9 cellular contexts compared by ENCODE assay signal in genomic region chr12:65156366-65156831, GRCh38. TPM values are rescaled to one million over a fixed set of nuclear protein-coding genes. Genes with fewer than 3 reads are reported as not detected.
A peak's percentile ranks its signal among the peaks of the same experiment; 100 is the strongest.
DNase-seq lines count a peak whose midpoint lies in the region; ATAC-seq and TF ChIP-seq lines count a peak whose summit lies in the region.
"Had no signal": no experiment of that assay in that cellular context is flagged by ENCODE, and none has a peak within 500 bp of the region (broad histone marks: within the 10 kb centered on the region; RNA-seq: fewer than 3 reads in every experiment).

No MANE protein-coding gene starts in this region.

- DNase-seq in activated CD4-positive, CD25-positive, alpha-beta regulatory T cell treated with anti-CD3 and anti-CD28 coated beads, Interleukin-2, amount 50 U/mL, for 72 hours = no peak
- DNase-seq in NOMO-1 treated with DMSO at 0.1 percent for 48 hours (lab: John Stamatoyannopoulos, UW; ENCODE audit: unreplicated experiment) = peak; percentile 73
- DNase-seq in iris pigment epithelial cell (ENCODE audit: low read depth) = peak; percentile 29
- no peak for DNase-seq in NCI-H524 treated with DMSO at 0.1 percent for 48 hours (lab: John Stamatoyannopoulos, UW)
- DNase-seq in suprapubic skin (ENCODE audit: low spot score in 2 of 2) = no peak
- no peak for DNase-seq in stimulated activated CD4-positive, alpha-beta T cell treated with anti-CD3 and anti-CD28 coated beads, Interleukin-2, amount 100 ng/mL, for 24 hours

- TF ChIP-seq POLR2A in suprapubic skin (IDR thresholded peaks at IDR 0.05) = no peak

- 69% methylated on average over 2 of the region's 2 CpGs for WGBS in suprapubic skin

- H3K36me3 ChIP-seq in suprapubic skin = no peaks in the 10 kb centered on the region

- H3K4me3 ChIP-seq in suprapubic skin = no peak overlapping the region
- H3K4me3 ChIP-seq: lung had no signal

- no peak for TF ChIP-seq CTCF in suprapubic skin (IDR thresholded peaks at IDR 0.05)

- ATAC-seq in activated CD4-positive, CD25-positive, alpha-beta regulatory T cell treated with anti-CD3 and anti-CD28 coated beads, Interleukin-2, amount 50 U/mL, for 24 hours = peak; percentile 85 to 86
- ATAC-seq in HG02798 (IDR thresholded peaks at IDR 0.05; ENCODE audit: poor library complexity, unreplicated experiment) = peak; percentile 93

- H3K27ac ChIP-seq in suprapubic skin = no peak overlapping the region

- H3K27me3 ChIP-seq in suprapubic skin = peaks cover 11% of the 10 kb centered on the region

- H3K4me1 ChIP-seq in suprapubic skin = no peaks in the 10 kb centered on the region

- H3K9me3 ChIP-seq in suprapubic skin = no peaks in the 10 kb centered on the region

- TF ChIP-seq EP300 in suprapubic skin (IDR thresholded peaks at IDR 0.05) = no peak

RNA-seq across cellular contexts. Expression of gene LEMD3, which starts 13.0 kb away (rescaled TPM):
- 10 to 100 TPM; 24.8 to 44.6 (median 37.4) TPM for total RNA-seq in suprapubic skin

RNA-seq across cellular contexts. Expression of gene WIF1, which starts 35.3 kb away (rescaled TPM):
- total RNA-seq in suprapubic skin = 1 to 10 TPM in 1 of 4 donors, under 1 TPM in 3; 0.34 to 3.0 (median 0.79) TPM

Comparison
In these comparisons a context has a peak if more than half of its experiments do, and no peak if none do; other contexts are left out.
1. DNase-seq: peak in NOMO-1 treated with DMSO at 0.1 percent for 48 hours (single experiment) and iris pigment epithelial cell (single experiment); none in activated CD4-positive, CD25-positive, alpha-beta regulatory T cell treated with anti-CD3 and anti-CD28 coated beads, Interleukin-2, amount 50 U/mL, for 72 hours (single experiment), NCI-H524 treated with DMSO at 0.1 percent for 48 hours (single experiment), suprapubic skin (0 of 2) and stimulated activated CD4-positive, alpha-beta T cell treated with anti-CD3 and anti-CD28 coated beads, Interleukin-2, amount 100 ng/mL, for 24 hours (0 of 2).